Comparison of ENCODE assay signal across 8 cellular contexts in the genomic region with DNA sequence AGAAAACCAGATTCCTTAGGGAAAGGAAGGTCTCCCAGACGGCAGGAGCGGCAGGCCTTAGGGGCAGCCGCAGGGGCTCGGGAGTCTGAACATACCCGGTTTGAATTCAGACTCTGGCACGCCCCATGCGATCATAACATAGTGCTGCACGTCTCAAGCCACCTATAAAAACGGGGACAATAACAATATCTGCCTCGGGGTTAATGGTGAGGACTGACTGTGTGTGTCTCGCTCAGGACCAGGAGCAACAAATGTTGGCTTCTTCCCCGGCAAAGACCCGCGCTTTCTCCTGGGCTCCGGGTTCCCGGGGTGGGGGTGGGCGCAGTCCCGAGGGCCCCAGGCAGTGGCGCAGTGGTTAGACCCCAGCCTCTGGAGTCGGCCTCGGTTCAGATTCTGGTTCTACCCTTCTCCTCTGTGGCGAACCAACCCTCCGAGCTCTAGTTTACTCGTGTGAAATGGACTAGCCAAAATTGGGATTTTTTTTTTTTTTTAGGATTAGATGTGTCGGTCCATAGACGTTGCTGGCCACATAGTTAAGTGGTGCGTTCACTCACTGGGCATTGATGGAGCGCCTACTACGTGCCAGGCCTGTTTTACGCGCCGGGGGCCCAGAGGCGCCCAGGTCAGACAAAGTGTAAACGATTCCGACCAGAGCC. TPM values are rescaled to one million over a fixed set of nuclear protein-coding genes. Genes with fewer than 3 reads are reported as not detected.
DNase-seq lines count a peak whose midpoint lies in the region; ATAC-seq, FAIRE-seq and TF ChIP-seq lines count a peak whose summit lies in the region.

No MANE protein-coding gene starts in this region.

- H3K27ac ChIP-seq in A673 (ENCODE audit: low read depth, low read length, poor library complexity, severe bottlenecking) = no peak overlapping the region
- no peak overlapping the region for H3K27ac ChIP-seq in PC-3 (ENCODE audit: low read length)

- intact Hi-C loops in A673 (cut with micrococcal nuclease; ENCODE audit: unreplicated experiment) = no loop called here
- intact Hi-C loops in PC-3 (cut with micrococcal nuclease) = loop anchor here (2.0 to 10.0 kb wide), 5 partner anchors 70 to 396 kb away; no protein-coding TSS in a partner anchor

- no peaks in the 10 kb centered on the region for H3K9me2 ChIP-seq in PC-3 (replicated peaks; ENCODE audit: low read length)

- CTCF ChIA-PET in A673 (lab: Charles Lee) = no interaction called here
- CTCF ChIA-PET in PC-3 (lab: Charles Lee) = no interaction called here

- peak overlapping the region; percentile 96 for H2AFZ ChIP-seq in PC-3 (ENCODE audit: low read length)

- H3K9ac ChIP-seq in PC-3 (ENCODE audit: low read length) = peak overlapping the region; percentile 63
- peak overlapping the region; percentile 70 for H3K9ac ChIP-seq in mucosa of stomach (ENCODE audit: low read length)

- no peaks in the 10 kb centered on the region for H3K36me3 ChIP-seq in A673 (ENCODE audit: insufficient read depth, low read length, poor library complexity, severe bottlenecking)
- no peaks in the 10 kb centered on the region for H3K36me3 ChIP-seq in PC-3 (ENCODE audit: low read depth, low read length)
- H3K36me3 ChIP-seq in mucosa of stomach (ENCODE audit: control insufficient read depth, insufficient read depth, low read length) = no peaks in the 10 kb centered on the region

- POLR2A ChIA-PET in A673 (lab: Charles Lee; ENCODE audit: low non-redundant PET) (no interaction called here), PC-3 (lab: Charles Lee; ENCODE audit: unreplicated experiment) (no interaction called here)

- H3K4me1 ChIP-seq in A673 (ENCODE audit: insufficient read depth, low read length, poor library complexity, severe bottlenecking) (peaks cover 27% of the 10 kb centered on the region), PC-3 (ENCODE audit: insufficient read depth, low read length) (peaks cover 30% of the 10 kb centered on the region), mucosa of stomach (ENCODE audit: control insufficient read depth, insufficient read depth, low read length) (peaks cover 30% of the 10 kb centered on the region)

- H3F3A ChIP-seq in PC-3 (ENCODE audit: low read length, unreplicated experiment) = no peaks in the 10 kb centered on the region

- ATAC-seq in PC-3 (no peak), HG03097 (IDR thresholded peaks at IDR 0.05; ENCODE audit: low FRiP score, unreplicated experiment) (no peak)

- H3K4me2 ChIP-seq in PC-3 (ENCODE audit: low read length) = peak overlapping the region; percentile 96

- no peak for FAIRE-seq in frontal cortex (lab: Jason Lieb, UNC)

- H4K20me1 ChIP-seq in PC-3 (ENCODE audit: low read length) = 0 out of 2 replicates have a peak, but pooled peaks cover 6% of the 10 kb centered on the region

- H3K9me3 ChIP-seq in A673 (ENCODE audit: low read depth, low read length, poor library complexity, severe bottlenecking) (no peaks in the 10 kb centered on the region), PC-3 (ENCODE audit: low read length) (no peaks in the 10 kb centered on the region), mucosa of stomach (ENCODE audit: control insufficient read depth, low read length) (no peaks in the 10 kb centered on the region)

- DNase-seq in A673 (ENCODE audit: low spot score) (no peak), PC-3 (no peak), epithelial cell of proximal tubule (ENCODE audit: low read depth) (no peak), NCI-H1436 treated with DMSO at 0.1 percent for 48 hours (lab: John Stamatoyannopoulos, UW) (no peak), frontal cortex (ENCODE audit: low spot score in 2 of 2) (no peak), NCI-H1694 (lab: John Stamatoyannopoulos, UW) (no peak)

- TF ChIP-seq CTCF in A673 (conservative IDR thresholded peaks at IDR 0.05; ENCODE audit: low read depth, low read length) = no peak
- no peak for TF ChIP-seq CTCF in PC-3 (conservative IDR thresholded peaks at IDR 0.05; ENCODE audit: low read depth, low read length)
- no peak for TF ChIP-seq CTCF in epithelial cell of proximal tubule (conservative IDR thresholded peaks at IDR 0.05; ENCODE audit: low read depth, low read length)

- H3K4me3 ChIP-seq in A673 (ENCODE audit: low read depth, low read length, poor library complexity, severe bottlenecking) (peak overlapping the region; percentile 85), PC-3 (ENCODE audit: low read length) (peak overlapping the region; percentile 83), epithelial cell of proximal tubule (ENCODE audit: low read depth, low read length) (peak overlapping the region; percentile 73), mucosa of stomach (ENCODE audit: low read length) (peak overlapping the region; percentile 14)

- H3K79me2 ChIP-seq in PC-3 (ENCODE audit: low read length) = peaks cover 38% of the 10 kb centered on the region

- BruUV-seq in A673 (replicated peaks; lab: Mats Ljungman, UMichigan) (no TSS peak), PC-3 (replicated peaks; lab: Mats Ljungman, UMichigan) (TSS peak; percentile 65)

- H3K27me3 ChIP-seq in A673 (replicated peaks; ENCODE audit: insufficient read depth, low read depth, low read length, poor library complexity) = no peaks in the 10 kb centered on the region
- no peaks in the 10 kb centered on the region for H3K27me3 ChIP-seq in PC-3 (ENCODE audit: low read length)
- peaks cover 7% of the 10 kb centered on the region for H3K27me3 ChIP-seq in mucosa of stomach (ENCODE audit: control insufficient read depth, insufficient read depth, low read length)

RNA-seq across cellular contexts. Expression of a gene that starts 1.0 kb away (rescaled TPM):
- 19.5 and 19.9 TPM in 2 replicates for total RNA-seq in A673 (2021)
- 35.2 and 47.3 TPM in 2 replicates for total RNA-seq in PC-3 (2014; rRNA removed)
- total RNA-seq in epithelial cell of proximal tubule = 64.0 and 67.6 TPM in 2 replicates
- 6.5 TPM for total RNA-seq in frontal cortex

Comparison
In these comparisons a context has a peak if more than half of its experiments do, and no peak if none do; other contexts are left out.
1. H3K4me3 ChIP-seq: peak in every context shown above with its lines; median percentile 85 in A673; 83 in PC-3; 73 in epithelial cell of proximal tubule; 14 in mucosa of stomach.